ENCODE assay signal across 8 cellular contexts in genomic region chr21:14533555-14534400, GRCh38. TPM values are rescaled to one million over a fixed set of nuclear protein-coding genes. Genes with fewer than 3 reads are reported as not detected.
DNase-seq lines count a peak whose midpoint lies in the region; ATAC-seq and TF ChIP-seq lines count a peak whose summit lies in the region.

No MANE protein-coding gene starts in this region.

- H3K4me3 Mint-ChIP-seq in activated T-cell treated with anti-CD3 and anti-CD28 coated beads, Interleukin-2, amount 50 U/mL, for 24 hours, result peak overlapping the region; percentile 79

- H3K36me3 ChIP-seq in kidney epithelial cell (ENCODE audit: control insufficient read depth, insufficient read depth, low read length), result no peaks in the 10 kb centered on the region

- H3K9me3 Mint-ChIP-seq in activated T-cell treated with anti-CD3 and anti-CD28 coated beads, Interleukin-2, amount 50 U/mL, for 24 hours, result peaks cover 14% of the 10 kb centered on the region

- peaks cover 69% of the 10 kb centered on the region for H3K36me3 Mint-ChIP-seq in activated T-cell treated with anti-CD3 and anti-CD28 coated beads, Interleukin-2, amount 50 U/mL, for 24 hours (ENCODE audit: low read depth)

- no peak for DNase-seq in activated T-cell treated with anti-CD3 and anti-CD28 coated beads, Interleukin-2, amount 50 U/mL, for 24 hours
- no peak for DNase-seq in activated T-cell treated with anti-CD3 and anti-CD28 coated beads, Interleukin-2, amount 50 U/mL, for 1 hour
- DNase-seq in SW 1271 (lab: John Stamatoyannopoulos, UW) (peak; percentile 51 to 88), kidney epithelial cell (ENCODE audit: low read depth) (peak; percentile 38), GM19240 (ENCODE audit: insufficient read length, low spot score) (no peak), pons (ENCODE audit: low spot score) (no peak)
- no peak for DNase-seq in activated CD4-positive, CD25-positive, alpha-beta regulatory T cell (lab: John Stamatoyannopoulos, UW)

- ATAC-seq in HG02884 (IDR thresholded peaks at IDR 0.05; ENCODE audit: unreplicated experiment), result peak; percentile 87

- H3K4me3 ChIP-seq in kidney epithelial cell (ENCODE audit: low read depth, low read length), result no peak overlapping the region

- no peaks in the 10 kb centered on the region for H3K27me3 ChIP-seq in kidney epithelial cell (ENCODE audit: control insufficient read depth, insufficient read depth, low read length)

- peak overlapping the region; percentile 100 for H3K27ac Mint-ChIP-seq in activated T-cell treated with anti-CD3 and anti-CD28 coated beads, Interleukin-2, amount 50 U/mL, for 24 hours

- no peak for TF ChIP-seq CTCF in kidney epithelial cell (IDR thresholded peaks at IDR 0.05; ENCODE audit: insufficient read depth, low read length, poor library complexity, severe bottlenecking)

- peaks cover 84% of the 10 kb centered on the region for H3K4me1 Mint-ChIP-seq in activated T-cell treated with anti-CD3 and anti-CD28 coated beads, Interleukin-2, amount 50 U/mL, for 24 hours (ENCODE audit: low read depth)

- H3K27me3 Mint-ChIP-seq in activated T-cell treated with anti-CD3 and anti-CD28 coated beads, Interleukin-2, amount 50 U/mL, for 24 hours, result no peaks in the 10 kb centered on the region

RNA-seq across cellular contexts. Expression of gene SAMSN1, which starts 12.3 kb away (rescaled TPM):
- 0.04 and 0.14 TPM in 2 replicates for total RNA-seq in kidney epithelial cell

Comparison
In these comparisons a context has a peak if more than half of its experiments do, and no peak if none do; other contexts are left out.
1. DNase-seq: peak in SW 1271 (2 of 2) and kidney epithelial cell (single experiment); none in activated T-cell treated with anti-CD3 and anti-CD28 coated beads, Interleukin-2, amount 50 U/mL, for 24 hours (single experiment), activated T-cell treated with anti-CD3 and anti-CD28 coated beads, Interleukin-2, amount 50 U/mL, for 1 hour (single experiment), GM19240 (single experiment), activated CD4-positive, CD25-positive, alpha-beta regulatory T cell (0 of 4) and pons (single experiment).